Comparison of ENCODE assay signal across 8 cellular contexts in the genomic region with DNA sequence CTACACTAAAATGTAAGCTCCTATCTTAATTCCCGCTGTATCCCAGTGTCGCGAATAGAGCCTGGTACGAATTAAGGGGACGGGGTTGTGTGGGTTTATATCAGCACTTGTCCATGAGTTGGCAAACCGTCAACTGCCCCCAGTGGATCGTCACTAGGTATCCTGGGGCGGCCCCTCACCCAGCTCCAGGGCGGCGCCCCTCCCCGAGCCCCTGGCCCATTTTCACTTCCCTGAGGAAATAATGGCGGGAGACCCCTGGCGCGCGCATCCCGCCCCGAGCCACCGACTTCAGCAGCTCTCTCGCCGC. TPM values are rescaled to one million over a fixed set of nuclear protein-coding genes. Genes with fewer than 3 reads are reported as not detected.
DNase-seq lines count a peak whose midpoint lies in the region; ATAC-seq, FAIRE-seq and TF ChIP-seq lines count a peak whose summit lies in the region.

No MANE protein-coding gene starts in this region.

- H3K79me2 ChIP-seq in MM.1S (ENCODE audit: low read length), result peaks cover 32% of the 10 kb centered on the region
- H3K79me2 ChIP-seq in H1 (ENCODE audit: control insufficient read depth in 1 of 2, insufficient read depth in 2 of 2, low read length in 2 of 2), result peaks cover 9 to 35% of the 10 kb centered on the region in 2 experiments

- peak overlapping the region; percentile 97 for H3K27ac Mint-ChIP-seq in osteocyte (ENCODE audit: unreplicated experiment)

- FAIRE-seq in GM12891 (lab: Jason Lieb, UNC) (no peak), H1 (lab: Jason Lieb, UNC) (no peak)

- peaks cover 2% of the 10 kb centered on the region; the same call in 1 of the 2 replicates for H3K23me2 ChIP-seq in H1 (ENCODE audit: low read depth, low read length)

- CTCF ChIA-PET in H1 (lab: Charles Lee; ENCODE audit: partially characterized antibody), result interaction anchor here (0.9 to 3.0 kb wide), 5 partner anchors 10 to 103 kb away, joined by 4 to 10 read pairs (median 5); no protein-coding TSS in a partner anchor

- H3K9me3 Mint-ChIP-seq in osteocyte (ENCODE audit: unreplicated experiment), result peaks cover 6% of the 10 kb centered on the region

- peak overlapping the region; percentile 89 for H4K5ac ChIP-seq in H1 (ENCODE audit: insufficient read length, low read depth, low read length)

- H2AK5ac ChIP-seq in H1 (ENCODE audit: low read depth, low read length), result no peak overlapping the region

- H4K8ac ChIP-seq in H1 (ENCODE audit: extremely low read depth, insufficient read depth, low read length), result peak overlapping the region; percentile 97; the same call in 1 of the 2 replicates

- no peak overlapping the region for H3K4ac ChIP-seq in H1 (replicated peaks; ENCODE audit: insufficient read length, low read depth, low read length)

- peak overlapping the region; percentile 94 for H3K9ac ChIP-seq in MM.1S (ENCODE audit: low read length)
- peak overlapping the region; percentile 75 to 98 (median 96) for H3K9ac ChIP-seq in H1 (replicated peaks in 1 of 4; ENCODE audit: extremely low read depth in 1 of 4, low read depth in 3 of 4, low read length in 3 of 4)

- no peaks in the 10 kb centered on the region for H3K36me3 Mint-ChIP-seq in osteocyte (ENCODE audit: unreplicated experiment)

- H3K27ac ChIP-seq in MM.1S (ENCODE audit: low read length), result peak overlapping the region; percentile 64
- H3K27ac ChIP-seq in H1 (ENCODE audit: low read depth, low read length), result peak overlapping the region; percentile 95

- H3K9me3 ChIP-seq in MM.1S (replicated peaks; ENCODE audit: insufficient read depth, low read length) (no peaks in the 10 kb centered on the region), H1 (ENCODE audit: insufficient read depth in 2 of 2, low read depth in 1 of 2, low read length in 1 of 2) (no peaks in the 10 kb centered on the region)

- 0 out of 2 replicates have a peak, but pooled peaks have one; percentile 3 for TF ChIP-seq POLR2A in GM12891 (IDR thresholded peaks at IDR 0.05; ENCODE audit: low read depth, low read length)
- TF ChIP-seq POLR2A in H1 (IDR thresholded peaks at IDR 0.05; ENCODE audit: control extremely low read depth in 1 of 2, low read depth in 2 of 2, low read length in 2 of 2), result no peak; a peak in 1 of 3 replicates

- TF ChIP-seq CTCF in MM.1S (IDR thresholded peaks at IDR 0.05; ENCODE audit: low read length), result no peak
- no peak for TF ChIP-seq CTCF in H1 (IDR thresholded peaks at IDR 0.05; ENCODE audit: control extremely low read depth in 1 of 3, insufficient read depth in 1 of 3, low read depth in 1 of 3, low read length in 3 of 3)
- TF ChIP-seq CTCF in osteocyte (IDR thresholded peaks at IDR 0.05), result no peak

- peak overlapping the region; percentile 97; the same call in 1 of the 2 replicates for H3K18ac ChIP-seq in H1 (ENCODE audit: extremely low read depth, low read length)

- H3K4me2 ChIP-seq in MM.1S (ENCODE audit: low read depth, low read length), result peak overlapping the region; percentile 77; the same call in 1 of the 2 replicates
- peak overlapping the region; percentile 74 to 77 for H3K4me2 ChIP-seq in H1 (ENCODE audit: insufficient read depth in 1 of 2, low read depth in 2 of 2, low read length in 2 of 2)

- no peaks in the 10 kb centered on the region for H3K27me3 Mint-ChIP-seq in osteocyte (ENCODE audit: unreplicated experiment)

- no peak overlapping the region for H3K23ac ChIP-seq in H1 (ENCODE audit: insufficient read length)

- H4K20me1 ChIP-seq in MM.1S (ENCODE audit: insufficient read depth, low read length) (no peaks in the 10 kb centered on the region), H1 (replicated peaks in 1 of 2; ENCODE audit: control insufficient read depth in 1 of 2, insufficient read depth in 2 of 2, low read length in 2 of 2) (no peaks in the 10 kb centered on the region)

- H4K91ac ChIP-seq in H1 (replicated peaks; ENCODE audit: insufficient read length, low read length), result peak overlapping the region; percentile 75

- H2BK20ac ChIP-seq in H1 (ENCODE audit: low read length), result no peak overlapping the region

- 0 out of 2 replicates have a peak overlapping the region, but pooled peaks have one; percentile 43 for H2BK12ac ChIP-seq in H1 (ENCODE audit: low read depth, low read length)

- no peak for TF ChIP-seq RAD21 in H1 (IDR thresholded peaks at IDR 0.05 in 1 of 2, conservative IDR thresholded peaks at IDR 0.05 in 1 of 2; ENCODE audit: low read depth in 2 of 2, low read length in 2 of 2)

- 1% methylated on average over 20 of the region's 20 CpGs; no CpG with 5 or more reads in 1 of the 2 experiments for WGBS in H1 (ENCODE audit: extremely low coverage in 1 of 2, insufficient coverage in 1 of 2, insufficient read length in 1 of 2, insufficient replicate concordance in 2 of 2, low coverage in 1 of 2, low lambda C conversion rate in 2 of 2, missing lambda C conversion rate in 1 of 2), 2 experiments

- peak overlapping the region; percentile 98 for H2BK5ac ChIP-seq in H1 (ENCODE audit: low read depth, low read length)

- no peaks in the 10 kb centered on the region for H3K9me2 ChIP-seq in MM.1S (replicated peaks; ENCODE audit: insufficient read depth, low read length)

- peak overlapping the region; percentile 86 for H3K56ac ChIP-seq in H1 (replicated peaks; ENCODE audit: insufficient read length, low read depth, low read length)

- H3K4me3 Mint-ChIP-seq in osteocyte (ENCODE audit: unreplicated experiment), result peak overlapping the region; percentile 96

- H3K4me3 ChIP-seq in MM.1S (ENCODE audit: low read length) (peak overlapping the region; percentile 93), H1 (ENCODE audit: extremely low read depth in 1 of 4, insufficient read depth in 2 of 4, low read depth in 3 of 4, low read length in 4 of 4) (peak overlapping the region; percentile 93 to 96 (median 95))

- peaks cover 4% of the 10 kb centered on the region; the same call in 1 of the 2 replicates for H3K79me1 ChIP-seq in H1 (ENCODE audit: low read depth, low read length)

- DNase-seq in GM12891 (ENCODE audit: insufficient read length, low spot score) (no peak), MM.1S (peak; percentile 4), H1 (ENCODE audit: low read depth in 1 of 2, low spot score in 2 of 2) (no peak), osteocyte (ENCODE audit: extremely low spot score, unreplicated experiment) (no peak), NCI-H2196 treated with DMSO at 0.1 percent for 48 hours (lab: John Stamatoyannopoulos, UW; ENCODE audit: unreplicated experiment) (no peak), H4 (ENCODE audit: low spot score) (no peak)

- H2BK120ac ChIP-seq in H1 (replicated peaks; ENCODE audit: low read depth, low read length), result no peak overlapping the region

- H2BK15ac ChIP-seq in H1 (ENCODE audit: low read length), result no peak overlapping the region

- H3K27me3 ChIP-seq in MM.1S (replicated peaks; ENCODE audit: insufficient read depth, low read length) (no peaks in the 10 kb centered on the region), H1 (replicated peaks in 1 of 4; ENCODE audit: control insufficient read depth in 3 of 4, extremely low read depth in 1 of 4, insufficient read depth in 3 of 4, low read length in 3 of 4) (peaks cover 0 to 4% (median 0%) of the 10 kb centered on the region in 4 experiments; a peak in 1 of 7 replicates)

- peaks cover 9% of the 10 kb centered on the region; the same call in 1 of the 2 replicates for H3K4me1 ChIP-seq in MM.1S (ENCODE audit: low read length)
- no peaks in the 10 kb centered on the region; a peak in 2 of 7 replicates for H3K4me1 ChIP-seq in H1 (replicated peaks in 1 of 4; ENCODE audit: control insufficient read depth in 3 of 4, insufficient read depth in 4 of 4, low read length in 3 of 4)

- no peak for TF ChIP-seq EP300 in H1 (IDR thresholded peaks at IDR 0.05; ENCODE audit: borderline replicate concordance in 1 of 2, low read depth in 2 of 2, low read length in 2 of 2)

- H3K4me1 Mint-ChIP-seq in osteocyte (ENCODE audit: unreplicated experiment), result peaks cover 19% of the 10 kb centered on the region

- ATAC-seq in HG03025 (IDR thresholded peaks at IDR 0.05; ENCODE audit: low FRiP score, unreplicated experiment), result no peak
- no peak for ATAC-seq in HG02981 (IDR thresholded peaks at IDR 0.05; ENCODE audit: unreplicated experiment)

- H2AFZ ChIP-seq in MM.1S (ENCODE audit: low read length) (peak overlapping the region; percentile 71), H1 (ENCODE audit: low read length) (no peak overlapping the region)

- POLR2A ChIA-PET in H1 (lab: Charles Lee; ENCODE audit: partially characterized antibody), result interaction anchor here (0.6 to 2.2 kb wide), 22 partner anchors 9 to 485 kb away, joined by 3 to 13 read pairs (median 4); partner anchors contain the start of gene EEFSEC

- peaks cover 3% of the 10 kb centered on the region; the same call in 1 of the 2 replicates for H3F3A ChIP-seq in MM.1S (ENCODE audit: insufficient read depth, low read length)

- H3K36me3 ChIP-seq in MM.1S (replicated peaks; ENCODE audit: insufficient read depth, low read length), result no peaks in the 10 kb centered on the region
- peaks cover 0 to 14% (median 8%) of the 10 kb centered on the region in 4 experiments; a peak in 5 of 8 replicates for H3K36me3 ChIP-seq in H1 (ENCODE audit: control insufficient read depth in 2 of 4, insufficient read depth in 4 of 4, low read length in 3 of 4)

- H3K14ac ChIP-seq in H1 (ENCODE audit: insufficient read length), result no peak overlapping the region

RNA-seq across cellular contexts. Expression of gene RUVBL1, which starts 0.4 kb away (rescaled TPM):
- polyA plus RNA-seq in GM12891 (2012; ENCODE audit: low read depth, missing spikeins), result 72.8 TPM
- 131 and 135 TPM in 2 replicates for total RNA-seq in H1 (2021; fragmentation: NEBNext Ultra II Directional; extraction: Animal tissue kit (Norgen Biotek cat#: 25700))
- polyA plus RNA-seq in H1 (2011; rRNA removed), result 112 and 113 TPM in 2 replicates
- 155 TPM for polyA plus RNA-seq in H1 (2011; cell fraction: cytosol; rRNA removed)
- polyA plus RNA-seq in H1 (2011; cell fraction: nucleus; rRNA removed), result 102 TPM
- polyA plus RNA-seq in H1 (2012, experiment 1 of 2), result 147 to 169 TPM (median 163 TPM) in 4 replicates
- 94.8 TPM for polyA plus RNA-seq in H1 (2012, experiment 2 of 2)
- polyA plus RNA-seq in H1 (2013, experiment 1 of 2), result 76.0 TPM
- polyA plus RNA-seq in H1 (2013, experiment 2 of 2), result 74.4 TPM
- 78.8 and 104 TPM in 2 replicates for polyA minus RNA-seq in H1 (2011; rRNA and poly(A)+ RNA removed)
- 81.2 TPM for polyA minus RNA-seq in H1 (2011; cell fraction: cytosol; rRNA and poly(A)+ RNA removed)
- polyA minus RNA-seq in H1 (2011; cell fraction: nucleus; rRNA and poly(A)+ RNA removed), result 68.8 TPM
- 34.1 and 34.3 TPM in 2 replicates for total RNA-seq in osteocyte
- total RNA-seq in H4 (2014; rRNA removed; shearing (Covaris generic)), result 131 and 136 TPM in 2 replicates

RNA-seq across cellular contexts. Expression of gene EEFSEC, which starts 30.1 kb away (rescaled TPM):
- polyA plus RNA-seq in GM12891 (2012; ENCODE audit: low read depth, missing spikeins), result 13.7 TPM
- 13.1 and 13.8 TPM in 2 replicates for total RNA-seq in H1 (2021; fragmentation: NEBNext Ultra II Directional; extraction: Animal tissue kit (Norgen Biotek cat#: 25700))
- 19.8 and 27.6 TPM in 2 replicates for polyA plus RNA-seq in H1 (2011; rRNA removed)
- polyA plus RNA-seq in H1 (2011; cell fraction: cytosol; rRNA removed), result 16.2 TPM
- 17.5 TPM for polyA plus RNA-seq in H1 (2011; cell fraction: nucleus; rRNA removed)
- 7.3 to 14.1 TPM (median 12.1 TPM) in 4 replicates for polyA plus RNA-seq in H1 (2012, experiment 1 of 2)
- 15.7 TPM for polyA plus RNA-seq in H1 (2012, experiment 2 of 2)
- polyA plus RNA-seq in H1 (2013, experiment 1 of 2), result 8.8 TPM
- polyA plus RNA-seq in H1 (2013, experiment 2 of 2), result 9.1 TPM
- 11.9 and 12.1 TPM in 2 replicates for polyA minus RNA-seq in H1 (2011; rRNA and poly(A)+ RNA removed)
- 11.4 TPM for polyA minus RNA-seq in H1 (2011; cell fraction: cytosol; rRNA and poly(A)+ RNA removed)
- polyA minus RNA-seq in H1 (2011; cell fraction: nucleus; rRNA and poly(A)+ RNA removed), result 22.0 TPM
- 14.3 and 15.6 TPM in 2 replicates for total RNA-seq in osteocyte
- total RNA-seq in H4 (2014; rRNA removed; shearing (Covaris generic)), result 4.3 and 6.1 TPM in 2 replicates
